22 cellular contexts compared by ENCODE assay signal in the genomic region with DNA sequence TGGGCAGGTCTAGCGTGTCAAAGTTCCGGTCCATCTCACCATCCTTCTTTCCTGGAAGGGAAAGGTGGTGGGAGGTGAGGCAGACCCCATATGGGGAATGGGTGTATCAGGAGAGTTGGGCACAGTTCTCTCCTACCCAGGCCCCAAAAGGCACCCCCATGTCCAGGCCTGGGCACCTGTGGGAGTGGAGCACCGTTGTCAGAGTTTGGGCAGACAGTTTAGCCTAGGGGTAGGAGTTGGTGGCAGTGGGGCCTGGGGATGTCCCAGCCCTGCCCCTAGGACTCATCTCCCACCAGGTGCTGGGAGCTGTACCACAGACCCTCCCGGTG. TPM values are rescaled to one million over a fixed set of nuclear protein-coding genes. Genes with fewer than 3 reads are reported as not detected.
A peak's percentile ranks its signal among the peaks of the same experiment; 100 is the strongest.
DNase-seq lines count a peak whose midpoint lies in the region; ATAC-seq, FAIRE-seq and TF ChIP-seq lines count a peak whose summit lies in the region.
"Had no signal": no experiment of that assay in that cellular context is flagged by ENCODE, and none has a peak within 500 bp of the region (broad histone marks: within the 10 kb centered on the region; RNA-seq: fewer than 3 reads in every experiment).

No MANE protein-coding gene starts in this region.

- in situ Hi-C loops in HepG2 (cut with HindIII; ENCODE audit: extremely low pct_ligation_motif_present, low pct_unique_long_range_greater_than_20kb), result no loop called here

- WGBS in HepG2 (ENCODE audit: low lambda C conversion rate), result 67% methylated on average over 1 of the region's 4 CpGs
- WGBS in right lobe of liver (ENCODE audit: insufficient coverage, low coverage, low lambda C conversion rate, missing lambda C conversion rate), result 81% methylated on average over 2 of the region's 4 CpGs

- TF ChIP-seq POLR2A in HepG2 (IDR thresholded peaks at IDR 0.05; ENCODE audit: insufficient read depth in 1 of 2, low read depth in 2 of 2, low read length in 2 of 2), result no peak
- no peak for TF ChIP-seq POLR2A in right lobe of liver (IDR thresholded peaks at IDR 0.05)

- no peaks in the 10 kb centered on the region for H3K27me3 ChIP-seq in HepG2 (ENCODE audit: control insufficient read depth in 1 of 2, insufficient read depth in 2 of 2, low read length in 2 of 2)
- no peaks in the 10 kb centered on the region for H3K27me3 ChIP-seq in right lobe of liver

- BruUV-seq in HepG2 (replicated peaks; lab: Mats Ljungman, UMichigan), result no TSS peak

- H3K9me3 ChIP-seq in HepG2 (ENCODE audit: low read length) (no peaks in the 10 kb centered on the region), right lobe of liver (no peaks in the 10 kb centered on the region)

- intact Hi-C loops in HepG2 (cut with micrococcal nuclease; ENCODE audit: unreplicated experiment) (no loop called here), right lobe of liver (cut with DNase I) (loop anchor here (5.0 to 10.0 kb wide), 3 partner anchors 42 to 139 kb away; a partner anchor contains a TSS)

- no peak for TF ChIP-seq CTCF in HepG2 (CRISPR knock-in tag; IDR thresholded peaks at IDR 0.05)
- no peak for TF ChIP-seq CTCF in right lobe of liver (IDR thresholded peaks at IDR 0.05)
- no peak for TF ChIP-seq CTCF in GM10248 (IDR thresholded peaks at IDR 0.05; ENCODE audit: control extremely low read depth, extremely low read depth, low read depth, missing control alignments)

- no peaks in the 10 kb centered on the region for H4K20me1 ChIP-seq in HepG2 (ENCODE audit: insufficient read depth, low read length)

- no peak overlapping the region for H3K4me3 ChIP-seq in HepG2 (replicated peaks in 1 of 3; ENCODE audit: insufficient read depth in 1 of 3, low read depth in 2 of 3, low read length in 3 of 3)
- no peak overlapping the region for H3K4me3 ChIP-seq in right lobe of liver
- H3K4me3 ChIP-seq: coronary artery, SK-N-MC had no signal

- H3K4me1 ChIP-seq in HepG2 (ENCODE audit: insufficient read depth, low read length), result peaks cover 29% of the 10 kb centered on the region
- peaks cover 0 to 21% (median 10%) of the 10 kb centered on the region in 4 donors for H3K4me1 ChIP-seq in right lobe of liver

- ATAC-seq in HepG2 (no peak), right lobe of liver (no peak), HG03045 (IDR thresholded peaks at IDR 0.05; ENCODE audit: unreplicated experiment) (no peak), GM18868 (IDR thresholded peaks at IDR 0.05; ENCODE audit: unreplicated experiment) (no peak)
- ATAC-seq: left ventricle myocardium superior; stimulated activated memory B cell treated with anti-CD40 and anti-IgM and Interleukin-4, amounts not matched to agents 10 μg/mL and 1 μg/mL and 100 μg/mL, for 72 hours had no signal

- DNase-seq in HepG2 (ENCODE audit: low spot score) (no peak), right lobe of liver (no peak), immature natural killer cell (no peak), amniotic stem cell (lab: John Stamatoyannopoulos, UW) (no peak), GM10248 (ENCODE audit: extremely low spot score) (no peak)
- DNase-seq: activated CD8-positive, alpha-beta memory T cell treated with anti-CD3 and anti-CD28 coated beads, Interleukin-2, amount 50 U/mL, for 4 hours; activated effector memory CD4-positive, alpha-beta T cell treated with Interleukin-2 at 50 U/mL for 16 hours; activated naive CD8-positive, alpha-beta T cell treated with anti-CD3 and anti-CD28 coated beads, Interleukin-2, amount 10 ng/mL, durations not matched to agents 7 days and 5 days; left ventricle myocardium superior; NCI-H1436; NCI-H510A treated with DMSO at 0.1 percent for 48 hours; nephron progenitor cell; T-helper 2 cell had no signal

- H3K4me3 Mint-ChIP-seq in immature natural killer cell, result peak overlapping the region in 3 of 5 donors; percentile 68 to 86 (median 80)
- H3K4me3 Mint-ChIP-seq: activated naive CD8-positive, alpha-beta T cell treated with anti-CD3 and anti-CD28 coated beads, Interleukin-2, amount 10 ng/mL, durations not matched to agents 7 days and 5 days; B cell; nephron progenitor cell; stimulated activated memory B cell treated with anti-CD40 and anti-IgM and Interleukin-4, amounts not matched to agents 10 μg/mL and 1 μg/mL and 100 μg/mL, for 72 hours had no signal

- H3K36me3 Mint-ChIP-seq in immature natural killer cell, result peaks cover 0 to 4% (median 4%) of the 10 kb centered on the region in 3 donors
- H3K36me3 Mint-ChIP-seq: activated naive CD8-positive, alpha-beta T cell treated with anti-CD3 and anti-CD28 coated beads, Interleukin-2, amount 10 ng/mL, durations not matched to agents 7 days and 5 days; stimulated activated memory B cell treated with anti-CD40 and anti-IgM and Interleukin-4, amounts not matched to agents 10 μg/mL and 1 μg/mL and 100 μg/mL, for 72 hours had no signal

- no peak for FAIRE-seq in HepG2 (lab: Jason Lieb, UNC)
- FAIRE-seq: endometrium, GM19239 had no signal

- CTCF ChIA-PET in HepG2 (lab: Yijun Ruan, JAX; ENCODE audit: low intra/inter-chr PET ratio, low total read pairs) (no interaction called here), GM10248 (lab: Yijun Ruan, JAX) (no interaction called here)

- peaks cover 47 to 51% of the 10 kb centered on the region in 2 donors for H3K4me1 Mint-ChIP-seq in immature natural killer cell

- POLR2A ChIA-PET in HepG2 (lab: Yijun Ruan, JAX) (no interaction called here), GM10248 (lab: Yijun Ruan, JAX) (no interaction called here)

- H2AFZ ChIP-seq in HepG2 (ENCODE audit: low read length), result no peak overlapping the region

- no peaks in the 10 kb centered on the region for H3K9me3 Mint-ChIP-seq in immature natural killer cell
- H3K9me3 Mint-ChIP-seq: activated naive CD8-positive, alpha-beta T cell treated with anti-CD3 and anti-CD28 coated beads, Interleukin-2, amount 10 ng/mL, durations not matched to agents 7 days and 5 days; nephron progenitor cell; stimulated activated memory B cell treated with anti-CD40 and anti-IgM and Interleukin-4, amounts not matched to agents 10 μg/mL and 1 μg/mL and 100 μg/mL, for 72 hours had no signal

- H3K36me3 ChIP-seq in HepG2 (replicated peaks in 1 of 2; ENCODE audit: control insufficient read depth in 1 of 2, insufficient read depth in 2 of 2, low read length in 2 of 2), result peaks cover 3 to 10% of the 10 kb centered on the region in 2 experiments; a peak in 2 of 5 replicates
- H3K36me3 ChIP-seq in right lobe of liver, result peaks cover 0 to 6% (median 0%) of the 10 kb centered on the region in 4 donors

- H3K27me3 Mint-ChIP-seq in immature natural killer cell (ENCODE audit: low read depth in 3 of 3), result peaks cover 2 to 15% (median 2%) of the 10 kb centered on the region in 3 donors
- H3K27me3 Mint-ChIP-seq: activated naive CD8-positive, alpha-beta T cell treated with anti-CD3 and anti-CD28 coated beads, Interleukin-2, amount 10 ng/mL, durations not matched to agents 7 days and 5 days; B cell had no signal

- H3K4me2 ChIP-seq in HepG2 (ENCODE audit: low read depth, low read length), result no peak overlapping the region

- no peak for TF ChIP-seq EP300 in HepG2 (IDR thresholded peaks at IDR 0.05; ENCODE audit: low read depth in 2 of 2, low read length in 2 of 2)
- TF ChIP-seq EP300 in HepG2 (CRISPR knock-in tag; IDR thresholded peaks at IDR 0.05; ENCODE audit: borderline replicate concordance), result no peak

- H3K9ac ChIP-seq in HepG2 (ENCODE audit: insufficient read depth, low read depth, low read length), result no peak overlapping the region

- no peak for TF ChIP-seq RAD21 in HepG2 (CRISPR knock-in tag; IDR thresholded peaks at IDR 0.05)

- no peaks in the 10 kb centered on the region for H3K79me2 ChIP-seq in HepG2 (ENCODE audit: insufficient read depth, low read length)

- H3K27ac Mint-ChIP-seq in immature natural killer cell, result peak overlapping the region; percentile 71 to 97 (median 88)
- H3K27ac Mint-ChIP-seq: B cell; stimulated activated memory B cell treated with anti-CD40 and anti-IgM and Interleukin-4, amounts not matched to agents 10 μg/mL and 1 μg/mL and 100 μg/mL, for 72 hours had no signal

- H3K27ac ChIP-seq in HepG2 (ENCODE audit: extremely low read length, insufficient read depth, low read length) (no peak overlapping the region), right lobe of liver (no peak overlapping the region), angular gyrus (ENCODE audit: low read depth, low read length) (peak overlapping the region; percentile 13)
- H3K27ac ChIP-seq: SK-N-MC had no signal

RNA-seq across cellular contexts. Expression of a gene that starts 34.1 kb away (rescaled TPM):
- total RNA-seq in HepG2 (2016; rRNA removed; fragmentation: Illumina TruSeq; extraction: Trizol) (16.4 and 18.6 TPM in 2 replicates), right lobe of liver (10 to 100 TPM; 35.9 to 47.8 (median 44.3) TPM)
- 4.6 and 5.3 TPM in 2 replicates for total RNA-seq in HepG2 (2016; cell fraction: cytosol; rRNA removed; fragmentation: Illumina TruSeq; extraction: Trizol; ENCODE audit: low read depth)
- total RNA-seq in HepG2 (2016; cell fraction: insoluble cytoplasmic fraction; rRNA removed; fragmentation: Illumina TruSeq; extraction: Trizol), result 16.6 and 20.5 TPM in 2 replicates
- total RNA-seq in HepG2 (2016; cell fraction: membrane; rRNA removed; fragmentation: Illumina TruSeq; extraction: Trizol), result 7.4 and 8.1 TPM in 2 replicates
- 17.3 and 19.7 TPM in 2 replicates for total RNA-seq in HepG2 (2016; cell fraction: nucleus; rRNA removed; fragmentation: Illumina TruSeq; extraction: Trizol)
- polyA plus RNA-seq in HepG2 (2011; rRNA removed) (17.5 and 23.4 TPM in 2 replicates), immature natural killer cell (10 to 100 TPM; 11.0 to 17.1 (median 15.5) TPM)
- polyA plus RNA-seq in HepG2 (2011; cell fraction: cytosol; rRNA removed), result 11.8 and 19.6 TPM in 2 replicates
- 74.7 and 94.3 TPM in 2 replicates for polyA plus RNA-seq in HepG2 (2011; cell fraction: nucleus; rRNA removed)
- 11.2 and 13.2 TPM in 2 replicates for polyA plus RNA-seq in HepG2 (2012)
- polyA plus RNA-seq in HepG2 (2016; cell fraction: cytosol; fragmentation: Illumina TruSeq; extraction: Trizol; ENCODE audit: low read depth), result 3.6 and 4.0 TPM in 2 replicates
- 17.8 and 20.1 TPM in 2 replicates for polyA plus RNA-seq in HepG2 (2016; cell fraction: insoluble cytoplasmic fraction; fragmentation: Illumina TruSeq; extraction: Trizol; ENCODE audit: low read depth)
- polyA plus RNA-seq in HepG2 (2016; cell fraction: membrane; fragmentation: Illumina TruSeq; extraction: Trizol; ENCODE audit: low read depth), result 5.9 and 6.5 TPM in 2 replicates
- polyA plus RNA-seq in HepG2 (2016; cell fraction: nucleus; fragmentation: Illumina TruSeq; extraction: Trizol; ENCODE audit: insufficient read depth, low read depth), result 34.4 and 34.7 TPM in 2 replicates
- polyA minus RNA-seq in HepG2 (2011; rRNA and poly(A)+ RNA removed; ENCODE audit: low replicate concordance), result 28.2 and 29.9 TPM in 2 replicates
- polyA minus RNA-seq in HepG2 (2011; cell fraction: cytosol; rRNA and poly(A)+ RNA removed), result 10.6 and 12.9 TPM in 2 replicates
- polyA minus RNA-seq in HepG2 (2011; cell fraction: nucleus; rRNA and poly(A)+ RNA removed), result 24.5 and 27.3 TPM in 2 replicates

RNA-seq across cellular contexts. Expression of a gene that starts 34.1 kb away (rescaled TPM):
- total RNA-seq in HepG2 (2016; rRNA removed; fragmentation: Illumina TruSeq; extraction: Trizol) (144 and 162 TPM in 2 replicates), right lobe of liver (100 to 1,000 TPM; 144 to 270 (median 200) TPM)
- 44.0 and 61.5 TPM in 2 replicates for total RNA-seq in HepG2 (2016; cell fraction: cytosol; rRNA removed; fragmentation: Illumina TruSeq; extraction: Trizol; ENCODE audit: low read depth)
- 127 and 167 TPM in 2 replicates for total RNA-seq in HepG2 (2016; cell fraction: insoluble cytoplasmic fraction; rRNA removed; fragmentation: Illumina TruSeq; extraction: Trizol)
- 60.4 and 90.3 TPM in 2 replicates for total RNA-seq in HepG2 (2016; cell fraction: membrane; rRNA removed; fragmentation: Illumina TruSeq; extraction: Trizol)
- total RNA-seq in HepG2 (2016; cell fraction: nucleus; rRNA removed; fragmentation: Illumina TruSeq; extraction: Trizol), result 92.2 and 95.4 TPM in 2 replicates
- polyA plus RNA-seq in HepG2 (2011; rRNA removed) (156 and 194 TPM in 2 replicates), immature natural killer cell (100 to 1,000 TPM; 130 to 167 (median 155) TPM)
- 185 and 260 TPM in 2 replicates for polyA plus RNA-seq in HepG2 (2011; cell fraction: cytosol; rRNA removed)
- polyA plus RNA-seq in HepG2 (2011; cell fraction: nucleus; rRNA removed), result 192 TPM in 2 replicates
- 90.6 and 123 TPM in 2 replicates for polyA plus RNA-seq in HepG2 (2012)
- 59.9 and 87.6 TPM in 2 replicates for polyA plus RNA-seq in HepG2 (2016; cell fraction: cytosol; fragmentation: Illumina TruSeq; extraction: Trizol; ENCODE audit: low read depth)
- polyA plus RNA-seq in HepG2 (2016; cell fraction: insoluble cytoplasmic fraction; fragmentation: Illumina TruSeq; extraction: Trizol; ENCODE audit: low read depth), result 139 and 159 TPM in 2 replicates
- polyA plus RNA-seq in HepG2 (2016; cell fraction: membrane; fragmentation: Illumina TruSeq; extraction: Trizol; ENCODE audit: low read depth), result 62.3 and 85.6 TPM in 2 replicates
- 155 and 158 TPM in 2 replicates for polyA plus RNA-seq in HepG2 (2016; cell fraction: nucleus; fragmentation: Illumina TruSeq; extraction: Trizol; ENCODE audit: insufficient read depth, low read depth)
- polyA minus RNA-seq in HepG2 (2011; rRNA and poly(A)+ RNA removed; ENCODE audit: low replicate concordance), result 32.2 and 191 TPM in 2 replicates
- polyA minus RNA-seq in HepG2 (2011; cell fraction: cytosol; rRNA and poly(A)+ RNA removed), result 76.6 and 84.9 TPM in 2 replicates
- polyA minus RNA-seq in HepG2 (2011; cell fraction: nucleus; rRNA and poly(A)+ RNA removed), result 33.6 and 36.1 TPM in 2 replicates

RNA-seq across cellular contexts. Expression of a gene that starts 41.0 kb away (rescaled TPM):
- total RNA-seq in HepG2 (2016; rRNA removed; fragmentation: Illumina TruSeq; extraction: Trizol), result 10.4 and 17.7 TPM in 2 replicates
- total RNA-seq in HepG2 (2016; cell fraction: cytosol; rRNA removed; fragmentation: Illumina TruSeq; extraction: Trizol; ENCODE audit: low read depth), result 3.9 and 4.0 TPM in 2 replicates
- 8.1 and 18.0 TPM in 2 replicates for total RNA-seq in HepG2 (2016; cell fraction: insoluble cytoplasmic fraction; rRNA removed; fragmentation: Illumina TruSeq; extraction: Trizol)
- total RNA-seq in HepG2 (2016; cell fraction: membrane; rRNA removed; fragmentation: Illumina TruSeq; extraction: Trizol), result 3.8 and 4.0 TPM in 2 replicates
- 20.2 and 20.4 TPM in 2 replicates for total RNA-seq in HepG2 (2016; cell fraction: nucleus; rRNA removed; fragmentation: Illumina TruSeq; extraction: Trizol)
- 16.4 and 23.8 TPM in 2 replicates for polyA plus RNA-seq in HepG2 (2011; rRNA removed)
- polyA plus RNA-seq in HepG2 (2011; cell fraction: cytosol; rRNA removed), result 8.4 and 13.1 TPM in 2 replicates
- 152 and 182 TPM in 2 replicates for polyA plus RNA-seq in HepG2 (2011; cell fraction: nucleus; rRNA removed)
- polyA plus RNA-seq in HepG2 (2012), result 11.1 and 12.4 TPM in 2 replicates
- 0.99 and 1.4 TPM in 2 replicates for polyA plus RNA-seq in HepG2 (2016; cell fraction: cytosol; fragmentation: Illumina TruSeq; extraction: Trizol; ENCODE audit: low read depth)
- 8.5 and 10.9 TPM in 2 replicates for polyA plus RNA-seq in HepG2 (2016; cell fraction: insoluble cytoplasmic fraction; fragmentation: Illumina TruSeq; extraction: Trizol; ENCODE audit: low read depth)
- polyA plus RNA-seq in HepG2 (2016; cell fraction: membrane; fragmentation: Illumina TruSeq; extraction: Trizol; ENCODE audit: low read depth), result 2.0 and 2.3 TPM in 2 replicates
- polyA plus RNA-seq in HepG2 (2016; cell fraction: nucleus; fragmentation: Illumina TruSeq; extraction: Trizol; ENCODE audit: insufficient read depth, low read depth), result 42.2 and 48.6 TPM in 2 replicates
- polyA minus RNA-seq in HepG2 (2011; rRNA and poly(A)+ RNA removed; ENCODE audit: low replicate concordance), result 1.2 and 26.6 TPM in 2 replicates
- polyA minus RNA-seq in HepG2 (2011; cell fraction: cytosol; rRNA and poly(A)+ RNA removed), result 9.2 and 12.0 TPM in 2 replicates
- polyA minus RNA-seq in HepG2 (2011; cell fraction: nucleus; rRNA and poly(A)+ RNA removed), result 28.6 and 29.7 TPM in 2 replicates
- 10 to 100 TPM; 11.5 to 40.9 (median 20.7) TPM for total RNA-seq in right lobe of liver
- polyA plus RNA-seq in immature natural killer cell, result 10 to 100 TPM in 1 of 3 donors, 1 to 10 TPM in 2; 5.3 to 15.9 (median 5.3) TPM

RNA-seq across cellular contexts. Expression of a gene that starts 45.2 kb away (rescaled TPM):
- 12.1 and 12.9 TPM in 2 replicates for total RNA-seq in HepG2 (2016; rRNA removed; fragmentation: Illumina TruSeq; extraction: Trizol)
- total RNA-seq in HepG2 (2016; cell fraction: cytosol; rRNA removed; fragmentation: Illumina TruSeq; extraction: Trizol; ENCODE audit: low read depth), result 7.0 and 7.5 TPM in 2 replicates
- 11.8 and 12.2 TPM in 2 replicates for total RNA-seq in HepG2 (2016; cell fraction: insoluble cytoplasmic fraction; rRNA removed; fragmentation: Illumina TruSeq; extraction: Trizol)
- 17.5 and 20.9 TPM in 2 replicates for total RNA-seq in HepG2 (2016; cell fraction: membrane; rRNA removed; fragmentation: Illumina TruSeq; extraction: Trizol)
- total RNA-seq in HepG2 (2016; cell fraction: nucleus; rRNA removed; fragmentation: Illumina TruSeq; extraction: Trizol), result 7.2 and 10.6 TPM in 2 replicates
- polyA plus RNA-seq in HepG2 (2011; rRNA removed), result 14.8 and 20.8 TPM in 2 replicates
- polyA plus RNA-seq in HepG2 (2011; cell fraction: cytosol; rRNA removed), result 17.4 and 18.3 TPM in 2 replicates
- polyA plus RNA-seq in HepG2 (2011; cell fraction: nucleus; rRNA removed), result 24.2 and 25.5 TPM in 2 replicates
- 5.0 and 9.6 TPM in 2 replicates for polyA plus RNA-seq in HepG2 (2012)
- 8.1 TPM in 2 replicates for polyA plus RNA-seq in HepG2 (2016; cell fraction: cytosol; fragmentation: Illumina TruSeq; extraction: Trizol; ENCODE audit: low read depth)
- 10.1 and 14.2 TPM in 2 replicates for polyA plus RNA-seq in HepG2 (2016; cell fraction: insoluble cytoplasmic fraction; fragmentation: Illumina TruSeq; extraction: Trizol; ENCODE audit: low read depth)
- polyA plus RNA-seq in HepG2 (2016; cell fraction: membrane; fragmentation: Illumina TruSeq; extraction: Trizol; ENCODE audit: low read depth), result 14.1 and 15.1 TPM in 2 replicates
- polyA plus RNA-seq in HepG2 (2016; cell fraction: nucleus; fragmentation: Illumina TruSeq; extraction: Trizol; ENCODE audit: insufficient read depth, low read depth), result 17.4 and 18.4 TPM in 2 replicates
- 34.8 and 39.9 TPM in 2 replicates for polyA minus RNA-seq in HepG2 (2011; rRNA and poly(A)+ RNA removed; ENCODE audit: low replicate concordance)
- 9.8 and 10.9 TPM in 2 replicates for polyA minus RNA-seq in HepG2 (2011; cell fraction: cytosol; rRNA and poly(A)+ RNA removed)
- 8.9 and 9.0 TPM in 2 replicates for polyA minus RNA-seq in HepG2 (2011; cell fraction: nucleus; rRNA and poly(A)+ RNA removed)
- 10 to 100 TPM; 11.0 to 27.0 (median 15.5) TPM for total RNA-seq in right lobe of liver
- polyA plus RNA-seq in immature natural killer cell, result 10 to 100 TPM; 43.3 to 68.6 (median 56.6) TPM
